Comparison of ENCODE assay signal across 21 cellular contexts in the genomic region with DNA sequence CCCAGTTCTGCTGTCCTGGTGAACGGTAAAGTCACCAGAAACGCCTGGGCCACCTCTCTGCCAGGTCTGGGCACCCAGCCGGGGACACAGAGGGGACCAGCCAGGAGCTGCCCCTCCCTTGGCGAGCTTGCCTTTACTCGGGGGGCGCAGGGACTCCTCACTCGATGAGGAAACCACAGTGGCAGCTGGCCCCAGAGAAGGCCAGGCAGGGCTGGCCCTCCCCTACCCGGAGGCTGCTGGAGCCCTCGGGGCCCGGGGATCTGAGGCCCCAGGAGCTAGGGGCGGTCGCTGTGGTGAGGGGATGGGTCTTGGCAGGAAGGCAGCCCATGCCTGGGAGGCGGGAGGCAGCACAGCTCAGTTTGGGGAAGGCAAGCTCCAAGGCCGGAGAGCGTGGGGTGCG.
A peak's percentile ranks its signal among the peaks of the same experiment; 100 is the strongest.
DNase-seq lines count a peak whose midpoint lies in the region; ATAC-seq and TF ChIP-seq lines count a peak whose summit lies in the region.
"Had no signal": no experiment of that assay in that cellular context is flagged by ENCODE, and none has a peak within 500 bp of the region (broad histone marks: within the 10 kb centered on the region; RNA-seq: fewer than 3 reads in every experiment).

No MANE protein-coding gene starts in this region.

- H3T11ph ChIP-seq in H9 (ENCODE audit: low read length) = no peak overlapping the region

- no peak overlapping the region for H3K18ac ChIP-seq in H9 (ENCODE audit: insufficient read length, low read depth, low read length)

- peaks cover 0 to 26% (median 0%) of the 10 kb centered on the region in 9 donors for H3K36me3 ChIP-seq in heart right ventricle
- H3K36me3 ChIP-seq in gastrocnemius medialis = no peaks in the 10 kb centered on the region
- H3K36me3 ChIP-seq: BE2C, HAP-1, MG63 had no signal

- no peaks in the 10 kb centered on the region for H4K20me1 ChIP-seq in H9 (ENCODE audit: control insufficient read depth, insufficient read depth, insufficient read length)

- TF ChIP-seq POLR2A in gastrocnemius medialis (IDR thresholded peaks at IDR 0.05) = no peak

- no peak overlapping the region for H2BK20ac ChIP-seq in H9 (ENCODE audit: low read depth, low read length, poor library complexity, severe bottlenecking)

- H3K23me2 ChIP-seq in H9 (ENCODE audit: insufficient read length, low read depth, low read length, poor library complexity, severe bottlenecking) = no peaks in the 10 kb centered on the region

- no peak overlapping the region for H3K56ac ChIP-seq in H9 (ENCODE audit: insufficient read length, low read depth, low read length)

- intact Hi-C loops in heart right ventricle (cut with DNase I) (no loop called here), left cardiac atrium (cut with DNase I) (no loop called here), right cardiac atrium (cut with DNase I) (no loop called here), gastrocnemius medialis (cut with DNase I; ENCODE audit: low total_unique reads) (no loop called here)

- no peak overlapping the region for H2BK120ac ChIP-seq in H9 (ENCODE audit: low read depth, low read length, poor library complexity, severe bottlenecking)

- H4K5ac ChIP-seq in H9 (ENCODE audit: insufficient read length, low read depth, low read length) = no peak overlapping the region

- DNase-seq in heart right ventricle (no peak), left cardiac atrium (no peak), H9 (no peak), right cardiac atrium (peak in 1 of 3 donors; percentile 25), gastrocnemius medialis (peak in 1 of 2 donors; percentile 66), DMS 273 treated with DMSO at 0.1 percent for 48 hours (lab: John Stamatoyannopoulos, UW) (no peak)
- DNase-seq: BE2C; CD8-positive, alpha-beta memory T cell; DMS79; Karpas-422; MG63; NCI-H1048; NCI-H1436; NCI-H1930; NCI-H226; NCI-H524 treated with DMSO at 0.1 percent for 48 hours had no signal

- H4K8ac ChIP-seq in H9 (replicated peaks; ENCODE audit: insufficient read length, low read depth, low read length) = no peak overlapping the region

- H3K9me3 Mint-ChIP-seq in H9 = no peaks in the 10 kb centered on the region
- H3K9me3 Mint-ChIP-seq: CD8-positive, alpha-beta memory T cell; IgD-negative memory B cell had no signal

- 38% methylated on average over 16 of the region's 16 CpGs for WGBS in heart right ventricle, 2 donors
- WGBS in H9 (ENCODE audit: extremely low coverage, insufficient read length, low lambda C conversion rate) = no CpG with 5 or more reads among the region's 16 CpGs
- WGBS in right cardiac atrium = 25% methylated on average over 16 of the region's 16 CpGs

- in situ Hi-C loops in gastrocnemius medialis (cut with MboI; ENCODE audit: low sequenced_read_pairs in 4 of 4) = no loop called here

- H3K27me3 Mint-ChIP-seq in H9 (ENCODE audit: low read depth) = peaks cover 1% of the 10 kb centered on the region

- no peak for TF ChIP-seq CTCF in heart right ventricle (IDR thresholded peaks at IDR 0.05)
- no peak for TF ChIP-seq CTCF in H9 (conservative IDR thresholded peaks at IDR 0.05)
- TF ChIP-seq CTCF in gastrocnemius medialis (IDR thresholded peaks at IDR 0.05 in 4 of 5, conservative IDR thresholded peaks at IDR 0.05 in 1 of 5) = no peak

- no peaks in the 10 kb centered on the region for H3K79me1 ChIP-seq in H9 (ENCODE audit: insufficient read depth, low read depth, low read length, poor library complexity, severe bottlenecking)

- H3K23ac ChIP-seq in H9 (ENCODE audit: insufficient read length, low read depth, low read length) = no peak overlapping the region

- no peak overlapping the region for H2AFZ ChIP-seq in H9 (ENCODE audit: low read length)

- no peak overlapping the region for H2BK5ac ChIP-seq in H9 (ENCODE audit: insufficient read length, low read length)

- ATAC-seq in heart right ventricle (no peak), left cardiac atrium (no peak), right cardiac atrium (no peak), gastrocnemius medialis (no peak), HG02610 (IDR thresholded peaks at IDR 0.05; ENCODE audit: unreplicated experiment) (no peak), GM21423 (IDR thresholded peaks at IDR 0.05; ENCODE audit: unreplicated experiment) (no peak)

- H3K4me2 ChIP-seq in H9 (ENCODE audit: insufficient read depth, insufficient read length, low read length) = no peak overlapping the region

- H2AK5ac ChIP-seq in H9 (ENCODE audit: insufficient read length, low read length) = no peak overlapping the region

- H3K27ac ChIP-seq in heart right ventricle = peak overlapping the region in 9 of 10 donors; percentile 5 to 99 (median 90)
- H3K27ac ChIP-seq in H9 (ENCODE audit: insufficient read length, low read depth, low read length) = no peak overlapping the region
- peak overlapping the region; percentile 52 for H3K27ac ChIP-seq in right cardiac atrium (ENCODE audit: low read length)
- H3K27ac ChIP-seq in gastrocnemius medialis = peak overlapping the region; percentile 91 to 100 (median 98)
- H3K27ac ChIP-seq: SK-N-MC had no signal

- no peaks in the 10 kb centered on the region for H3K79me2 ChIP-seq in H9 (ENCODE audit: insufficient read depth, low read length)

- H4K91ac ChIP-seq in H9 (ENCODE audit: insufficient read length, low read depth, low read length) = no peak overlapping the region

- no peak overlapping the region for H3K4ac ChIP-seq in H9 (ENCODE audit: low read depth, low read length)

- H3K9ac ChIP-seq in H9 (ENCODE audit: extremely low read depth, insufficient read length, low read length) = no peak overlapping the region

- H3K4me3 Mint-ChIP-seq in H9 = no peak overlapping the region

- no peak overlapping the region for H2BK15ac ChIP-seq in H9 (ENCODE audit: low read depth, low read length)

- H3K9me3 ChIP-seq in heart right ventricle = no peaks in the 10 kb centered on the region
- H3K9me3 ChIP-seq in H9 (ENCODE audit: control insufficient read depth, low read depth, low read length) = no peaks in the 10 kb centered on the region
- H3K9me3 ChIP-seq in right cardiac atrium (ENCODE audit: control insufficient read depth, low read length) = no peaks in the 10 kb centered on the region
- no peaks in the 10 kb centered on the region for H3K9me3 ChIP-seq in gastrocnemius medialis
- H3K9me3 ChIP-seq: BE2C, HAP-1, MG63 had no signal

- H3K27me3 ChIP-seq in heart right ventricle = peaks cover 0 to 47% (median 26%) of the 10 kb centered on the region in 7 donors
- no peaks in the 10 kb centered on the region for H3K27me3 ChIP-seq in H9 (ENCODE audit: insufficient read depth, low read length)
- H3K27me3 ChIP-seq in right cardiac atrium (ENCODE audit: control insufficient read depth, insufficient read depth) = no peaks in the 10 kb centered on the region
- H3K27me3 ChIP-seq in gastrocnemius medialis = no peaks in the 10 kb centered on the region
- H3K27me3 ChIP-seq: BE2C, MG63 had no signal

- H3K4me1 ChIP-seq in heart right ventricle (peaks cover 4 to 79% (median 29%) of the 10 kb centered on the region in 9 donors), H9 (ENCODE audit: insufficient read depth, low read length) (no peaks in the 10 kb centered on the region), right cardiac atrium (ENCODE audit: control insufficient read depth, insufficient read depth, low read length) (no peaks in the 10 kb centered on the region), gastrocnemius medialis (peaks cover 35 to 70% of the 10 kb centered on the region in 2 donors)
- H3K4me1 ChIP-seq: BE2C, HAP-1 had no signal

- H3K36me3 Mint-ChIP-seq in H9 (ENCODE audit: insufficient read depth in 1 of 3, low read depth in 3 of 3) = no peaks in the 10 kb centered on the region
- H3K36me3 Mint-ChIP-seq: CD8-positive, alpha-beta memory T cell had no signal

- no peak overlapping the region for H3K27ac Mint-ChIP-seq in H9
- H3K27ac Mint-ChIP-seq: IgD-negative memory B cell had no signal

- H3K4me3 ChIP-seq in heart right ventricle = no peak overlapping the region
- H3K4me3 ChIP-seq in right cardiac atrium (ENCODE audit: low read length) = no peak overlapping the region
- H3K4me3 ChIP-seq in gastrocnemius medialis = no peak overlapping the region
- H3K4me3 ChIP-seq: HAP-1, MG63, SK-N-MC had no signal

- H2BK12ac ChIP-seq in H9 (ENCODE audit: insufficient read length, low read depth, low read length) = no peak overlapping the region

- peaks cover 0 to 21% of the 10 kb centered on the region in 2 experiments; a peak in 2 of 4 replicates for H3K4me1 Mint-ChIP-seq in H9

- peak overlapping the region; percentile 34; the same call in 1 of the 2 replicates for H3K14ac ChIP-seq in H9 (ENCODE audit: insufficient read depth, low read length)
